Comparison of ENCODE assay signal across 8 cellular contexts in genomic region chr15:40340740-40341400, GRCh38. TPM values are rescaled to one million over a fixed set of nuclear protein-coding genes. Genes with fewer than 3 reads are reported as not detected.
A peak's percentile ranks its signal among the peaks of the same experiment; 100 is the strongest.
DNase-seq lines count a peak whose midpoint lies in the region; ATAC-seq and TF ChIP-seq lines count a peak whose summit lies in the region.

Gene CCDC9B, minus strand, starts transcription at chr15:40340939. Its CDS starts 120 bp downstream, at chr15:40340819.

- H3K9me3 ChIP-seq in colonic mucosa (no peaks in the 10 kb centered on the region), left lung (no peaks in the 10 kb centered on the region)

- H3K36me3 ChIP-seq in colonic mucosa, result no peaks in the 10 kb centered on the region
- H3K36me3 ChIP-seq in left lung, result peaks cover 0 to 7% of the 10 kb centered on the region in 2 donors

- DNase-seq in HEK293T (ENCODE audit: extremely low spot score) (peak; percentile 33), NCI-H82 treated with DMSO at 0.1 percent for 48 hours (lab: John Stamatoyannopoulos, UW; ENCODE audit: unreplicated experiment) (peak; percentile 28), colonic mucosa (peak; percentile 99), left lung (peak; percentile 93)

- ATAC-seq in left lung (peak; percentile 84), GM18909 (IDR thresholded peaks at IDR 0.05; ENCODE audit: poor library complexity, unreplicated experiment) (no peak), HG02870 (IDR thresholded peaks at IDR 0.05; ENCODE audit: unreplicated experiment) (no peak), GM21723 (IDR thresholded peaks at IDR 0.05; ENCODE audit: unreplicated experiment) (no peak)

- TF ChIP-seq CTCF in colonic mucosa (IDR thresholded peaks at IDR 0.05), result no peak
- no peak for TF ChIP-seq CTCF in left lung (IDR thresholded peaks at IDR 0.05)

- peak within 1 kb of the TSS; percentile 29 for H3K4me3 ChIP-seq in colonic mucosa
- peak within 1 kb of the TSS; percentile 36 to 51 for H3K4me3 ChIP-seq in left lung

- intact Hi-C loops in colonic mucosa (cut with DNase I) (no loop called here), left lung (cut with DNase I) (no loop called here)

- H3K27me3 ChIP-seq in colonic mucosa (no peaks in the 10 kb centered on the region), left lung (no peaks in the 10 kb centered on the region)

- H3K27ac ChIP-seq in colonic mucosa (peak within 1 kb of the TSS; percentile 87), left lung (peak within 1 kb of the TSS; percentile 89 to 96), temporal lobe (ENCODE audit: low read depth, low read length) (peak within 1 kb of the TSS; percentile 87)

- peak within 1 kb of the TSS; percentile 71 to 74 for H3K9ac ChIP-seq in colonic mucosa (ENCODE audit: low read depth in 2 of 2, low read length in 2 of 2)

- CTCF ChIA-PET in HEK293T (lab: Yijun Ruan, JAX), result interaction anchor here (0.6 to 1.6 kb wide), 6 partner anchors 18 to 282 kb away, joined by 3 to 6 read pairs (median 4); partner anchors contain the start of gene IVD

- POLR2A ChIA-PET in HEK293T (lab: Yijun Ruan, JAX), result interaction anchor here (0.7 to 1.6 kb wide), 7 partner anchors 12 to 553 kb away, joined by 3 to 5 read pairs (median 3); partner anchors contain the start of genes BAHD1, DISP2, INAFM2 and VPS18

- H3K4me1 ChIP-seq in colonic mucosa, result peaks cover 29% of the 10 kb centered on the region
- H3K4me1 ChIP-seq in left lung, result peaks cover 30 to 70% of the 10 kb centered on the region in 2 donors

TF ChIP-seq in HEK293T, 16 proteins besides CTCF, POLR2A, EP300 and RAD21:
- TF ChIP-seq NFRKB (IDR thresholded peaks at IDR 0.05), result no peak
- no peak for TF ChIP-seq BHLHE40 (IDR thresholded peaks at IDR 0.05; ENCODE audit: borderline replicate concordance)
- TF ChIP-seq FOXM1 (IDR thresholded peaks at IDR 0.05; ENCODE audit: borderline replicate concordance), result no peak
- TF ChIP-seq ARNT (IDR thresholded peaks at IDR 0.05), result no peak
- no peak for TF ChIP-seq SUZ12 (IDR thresholded peaks at IDR 0.05)
- TF ChIP-seq LEF1 (IDR thresholded peaks at IDR 0.05; ENCODE audit: borderline replicate concordance), result no peak
- TF ChIP-seq ELF4 (IDR thresholded peaks at IDR 0.05), result no peak
- TF ChIP-seq FOXA1 (IDR thresholded peaks at IDR 0.05), result no peak
- no peak for TF ChIP-seq TARDBP (IDR thresholded peaks at IDR 0.05)
- no peak for TF ChIP-seq L3MBTL2 (conservative IDR thresholded peaks at IDR 0.05)
- no peak for TF ChIP-seq CTBP1 (IDR thresholded peaks at IDR 0.05; ENCODE audit: borderline replicate concordance)
TF ChIP-seq in HEK293T: peak in this region for 0.

RNA-seq across cellular contexts. Expression of gene CCDC9B, which starts in this region (rescaled TPM):
- 10 to 100 TPM; 13.1 to 28.7 TPM for total RNA-seq in colonic mucosa
- 10 to 100 TPM; 31.7 to 65.4 TPM for total RNA-seq in left lung
- 1.5 TPM for total RNA-seq in temporal lobe

Comparison
In these comparisons a context has a peak if more than half of its experiments do, and no peak if none do; other contexts are left out.
1. DNase-seq: peak in every context shown above with its lines; median percentile 99 in colonic mucosa; 93 in left lung; 33 in HEK293T; 28 in NCI-H82 treated with DMSO at 0.1 percent for 48 hours.